1 cellular context compared by ENCODE assay signal in the genomic region with DNA sequence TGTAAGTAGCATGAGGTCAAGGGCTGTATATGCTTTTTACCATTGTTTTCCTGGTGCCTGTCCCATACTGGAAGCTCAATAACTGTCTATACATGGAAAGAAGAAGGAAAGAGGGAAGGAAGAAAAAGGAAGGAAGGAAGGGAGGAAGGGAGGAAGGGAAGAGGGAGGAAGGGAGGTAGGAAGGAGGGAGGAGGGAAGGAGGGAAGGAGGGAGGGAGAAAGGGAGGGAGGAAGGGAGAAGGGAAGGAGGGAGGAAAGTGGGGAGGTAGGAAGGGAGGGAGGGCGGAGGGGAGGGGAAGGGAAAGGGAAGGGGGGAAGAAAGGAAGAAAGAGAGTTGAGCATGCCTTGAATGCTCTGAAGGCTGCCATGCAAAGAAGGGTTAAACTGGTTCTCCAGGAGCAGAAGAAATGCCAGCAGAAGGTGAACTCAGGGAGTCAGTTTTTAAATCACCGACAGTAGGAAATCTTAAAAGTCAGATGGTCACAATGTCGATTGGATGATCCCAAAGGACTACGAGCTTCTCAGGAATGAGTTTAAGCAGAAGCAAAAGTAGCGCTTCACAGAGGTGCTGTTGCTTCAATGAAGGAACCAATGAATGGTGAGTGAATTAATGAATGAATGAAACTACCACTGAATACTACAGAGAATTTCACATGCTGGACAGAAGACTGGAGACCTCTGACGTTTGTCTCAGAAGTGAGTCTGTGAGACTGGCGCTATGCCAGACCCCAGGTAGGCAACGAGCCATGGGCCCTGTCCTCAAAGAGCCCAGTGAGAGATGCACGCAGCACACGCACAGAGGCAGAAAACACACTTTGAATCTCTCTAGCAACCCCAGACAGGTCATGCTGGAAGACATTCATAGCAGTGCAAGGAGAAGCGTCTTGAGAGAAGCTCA.
A peak's percentile ranks its signal among the peaks of the same experiment; 100 is the strongest.
TF ChIP-seq lines count a peak whose summit lies in the region.

No MANE protein-coding gene starts in this region.

TF ChIP-seq in HepG2, 621 proteins besides CTCF, POLR2A, EP300 and RAD21 (continued from another document):
- TF ChIP-seq HNRNPK (IDR thresholded peaks at IDR 0.05; ENCODE audit: low read depth, low read length, poor library complexity, severe bottlenecking) (peak; percentile 70), JUNB (CRISPR knock-in tag; IDR thresholded peaks at IDR 0.05; ENCODE audit: borderline replicate concordance) (no peak), ZBTB26 (CRISPR knock-in tag; IDR thresholded peaks at IDR 0.05; ENCODE audit: borderline replicate concordance) (no peak), TOE1 (CRISPR knock-in tag; IDR thresholded peaks at IDR 0.05) (no peak), ZNF841 (CRISPR knock-in tag; IDR thresholded peaks at IDR 0.05; ENCODE audit: borderline replicate concordance) (no peak), HOXA3 (CRISPR knock-in tag; IDR thresholded peaks at IDR 0.05) (no peak)
- TF ChIP-seq, protein P1, sequence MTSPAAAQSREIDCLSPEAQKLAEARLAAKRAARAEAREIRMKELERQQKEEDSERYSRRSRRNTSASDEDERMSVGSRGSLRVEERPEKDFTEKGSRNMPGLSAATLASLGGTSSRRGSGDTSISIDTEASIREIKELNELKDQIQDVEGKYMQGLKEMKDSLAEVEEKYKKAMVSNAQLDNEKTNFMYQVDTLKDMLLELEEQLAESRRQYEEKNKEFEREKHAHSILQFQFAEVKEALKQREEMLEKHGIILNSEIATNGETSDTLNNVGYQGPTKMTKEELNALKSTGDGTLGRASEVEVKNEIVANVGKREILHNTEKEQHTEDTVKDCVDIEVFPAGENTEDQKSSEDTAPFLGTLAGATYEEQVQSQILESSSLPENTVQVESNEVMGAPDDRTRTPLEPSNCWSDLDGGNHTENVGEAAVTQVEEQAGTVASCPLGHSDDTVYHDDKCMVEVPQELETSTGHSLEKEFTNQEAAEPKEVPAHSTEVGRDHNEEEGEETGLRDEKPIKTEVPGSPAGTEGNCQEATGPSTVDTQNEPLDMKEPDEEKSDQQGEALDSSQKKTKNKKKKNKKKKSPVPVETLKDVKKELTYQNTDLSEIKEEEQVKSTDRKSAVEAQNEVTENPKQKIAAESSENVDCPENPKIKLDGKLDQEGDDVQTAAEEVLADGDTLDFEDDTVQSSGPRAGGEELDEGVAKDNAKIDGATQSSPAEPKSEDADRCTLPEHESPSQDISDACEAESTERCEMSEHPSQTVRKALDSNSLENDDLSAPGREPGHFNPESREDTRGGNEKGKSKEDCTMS (CRISPR knock-in tag; conservative IDR thresholded peaks at IDR 0.05): no peak
